In genomic region chr12:49019435-49020317, GRCh38 we compare ENCODE assay signal across 8 cellular contexts. TPM values are rescaled to one million over a fixed set of nuclear protein-coding genes. Genes with fewer than 3 reads are reported as not detected.
DNase-seq lines count a peak whose midpoint lies in the region; ATAC-seq and TF ChIP-seq lines count a peak whose summit lies in the region.
"Had no signal": no experiment of that assay in that cellular context is flagged by ENCODE, and none has a peak within 500 bp of the region (broad histone marks: within the 10 kb centered on the region; RNA-seq: fewer than 3 reads in every experiment).

No MANE protein-coding gene starts in this region.

- H3K9me3 Mint-ChIP-seq in activated B cell treated with CpG ODN at 0.5 μM for 24 hours (no peaks in the 10 kb centered on the region), endothelial cell (ENCODE audit: unreplicated experiment) (no peaks in the 10 kb centered on the region)

- peak overlapping the region; percentile 98 for H3K27ac Mint-ChIP-seq in activated B cell treated with CpG ODN at 0.5 μM for 24 hours
- H3K27ac Mint-ChIP-seq in endothelial cell (ENCODE audit: unreplicated experiment), result peak overlapping the region; percentile 91

- H3K27me3 Mint-ChIP-seq in activated B cell treated with CpG ODN at 0.5 μM for 24 hours (no peaks in the 10 kb centered on the region), endothelial cell (ENCODE audit: unreplicated experiment) (peaks cover 13% of the 10 kb centered on the region)

- H3K9me3 ChIP-seq in osteoblast (ENCODE audit: low read depth, low read length), result no peaks in the 10 kb centered on the region

- H3K36me3 Mint-ChIP-seq in activated B cell treated with CpG ODN at 0.5 μM for 24 hours (ENCODE audit: low read depth) (peaks cover 53% of the 10 kb centered on the region), endothelial cell (ENCODE audit: low read depth, unreplicated experiment) (peaks cover 25% of the 10 kb centered on the region)

- peak overlapping the region; percentile 93 for H3K4me3 Mint-ChIP-seq in activated B cell treated with CpG ODN at 0.5 μM for 24 hours
- H3K4me3 Mint-ChIP-seq in endothelial cell (ENCODE audit: unreplicated experiment), result peak overlapping the region; percentile 82

- no peaks in the 10 kb centered on the region for H3K27me3 ChIP-seq in osteoblast (ENCODE audit: insufficient read depth, low read length)

- CTCF ChIA-PET in activated B cell treated with CpG ODN at 0.5 μM for 24 hours (lab: Charles Lee), result interaction anchor here (1.2 to 2.2 kb wide), 6 partner anchors 22 to 166 kb away, joined by 3 to 21 read pairs (median 6); partner anchors contain the start of genes ARF3, DDN and FKBP11

- peak overlapping the region; percentile 97 for H3K27ac ChIP-seq in osteoblast (ENCODE audit: low read depth, low read length)

- intact Hi-C loops in activated B cell treated with CpG ODN at 0.5 μM for 24 hours (cut with micrococcal nuclease), result loop anchor here (2.0 to 5.0 kb wide), 2 partner anchors 42 to 51 kb away; partner anchors contain the start of gene WNT1

- peak overlapping the region; percentile 85 for H3K4me2 ChIP-seq in osteoblast (ENCODE audit: insufficient read depth, low read length)

- peaks cover 35% of the 10 kb centered on the region for H3K36me3 ChIP-seq in osteoblast (ENCODE audit: insufficient read depth, low read length)

- ATAC-seq in activated B cell treated with CpG ODN at 0.5 μM for 24 hours (ENCODE audit: low read depth), result no peak
- ATAC-seq in HG02973 (IDR thresholded peaks at IDR 0.05; ENCODE audit: unreplicated experiment), result no peak

- H2AFZ ChIP-seq in osteoblast (ENCODE audit: low read length), result no peak overlapping the region

- peaks cover 35% of the 10 kb centered on the region for H3K79me2 ChIP-seq in osteoblast (ENCODE audit: insufficient read depth, low read length)

- H3K4me1 Mint-ChIP-seq in activated B cell treated with CpG ODN at 0.5 μM for 24 hours (peaks cover 31% of the 10 kb centered on the region), endothelial cell (ENCODE audit: unreplicated experiment) (peaks cover 20% of the 10 kb centered on the region)

- no peak for TF ChIP-seq CTCF in activated B cell treated with CpG ODN at 0.5 μM for 24 hours (IDR thresholded peaks at IDR 0.05)
- peak; percentile 22 for TF ChIP-seq CTCF in endothelial cell (IDR thresholded peaks at IDR 0.05; ENCODE audit: unreplicated experiment)
- peak; percentile 31 for TF ChIP-seq CTCF in osteoblast (IDR thresholded peaks at IDR 0.05; ENCODE audit: extremely low read depth, low read depth, low read length)

- no peaks in the 10 kb centered on the region for H4K20me1 ChIP-seq in osteoblast (ENCODE audit: insufficient read depth, low read length)

- no peak overlapping the region for H3K4me3 ChIP-seq in osteoblast (ENCODE audit: insufficient read depth, low read length)

- POLR2A ChIA-PET in activated B cell treated with CpG ODN at 0.5 μM for 24 hours (lab: Charles Lee), result interaction anchor here (0.5 to 2.1 kb wide), 21 partner anchors 8 to 733 kb away, joined by 3 to 13 read pairs (median 5); partner anchors contain the start of genes DDN, RHEBL1 and TUBA1B

- DNase-seq in GM03348 (ENCODE audit: low spot score), result peak; percentile 67
- peak; percentile 59 for DNase-seq in LoVo (ENCODE audit: low spot score)
- no peak for DNase-seq in activated B cell treated with CpG ODN at 0.5 μM for 24 hours
- peak; percentile 52 for DNase-seq in endothelial cell (ENCODE audit: low spot score)
- peak; percentile 90 for DNase-seq in osteoblast (ENCODE audit: insufficient read length, low spot score, missing footprints)
- no peak for DNase-seq in middle frontal gyrus (ENCODE audit: extremely low spot score, low spot score)

- peaks cover 18% of the 10 kb centered on the region for H3K4me1 ChIP-seq in osteoblast (ENCODE audit: insufficient read depth, low read length)

RNA-seq across cellular contexts. Expression of gene PRKAG1, which starts 1.1 kb away (rescaled TPM):
- total RNA-seq in activated B cell treated with CpG ODN at 0.5 μM for 24 hours (55.3 and 70.5 TPM in 2 replicates), endothelial cell (ENCODE audit: unreplicated experiment) (24.0 TPM), osteoblast (81.3 and 89.0 TPM in 2 replicates)

RNA-seq across cellular contexts. Expression of gene DDN, which starts 20.5 kb away (rescaled TPM):
- 0.20 and 0.44 TPM in 2 replicates for total RNA-seq in activated B cell treated with CpG ODN at 0.5 μM for 24 hours
- total RNA-seq in endothelial cell (ENCODE audit: unreplicated experiment), result 0.10 TPM
- total RNA-seq in osteoblast, result under 0.01 and 0.29 TPM in 2 replicates

RNA-seq across cellular contexts. Expression of gene KMT2D, which starts 40.9 kb away (rescaled TPM):
- total RNA-seq in activated B cell treated with CpG ODN at 0.5 μM for 24 hours (127 and 136 TPM in 2 replicates), endothelial cell (ENCODE audit: unreplicated experiment) (135 TPM), osteoblast (24.6 and 28.6 TPM in 2 replicates)

RNA-seq across cellular contexts. Expression of gene WNT1, which starts 41.6 kb away (rescaled TPM):
- total RNA-seq in activated B cell treated with CpG ODN at 0.5 μM for 24 hours (not detected in 2 replicates), endothelial cell (ENCODE audit: unreplicated experiment) (not detected), osteoblast (not detected in 2 replicates)
- total RNA-seq: aorta had no signal

RNA-seq across cellular contexts. Expression of gene WNT10B, which starts 48.1 kb away (rescaled TPM):
- total RNA-seq in activated B cell treated with CpG ODN at 0.5 μM for 24 hours, result 0.22 TPM in 1 of 2 replicates, not detected in the other
- 0.33 TPM for total RNA-seq in endothelial cell (ENCODE audit: unreplicated experiment)
- total RNA-seq in osteoblast, result 0.29 and 0.36 TPM in 2 replicates

Comparison
In these comparisons a context has a peak if more than half of its experiments do, and no peak if none do; other contexts are left out.
1. DNase-seq: peak in GM03348 (single experiment), LoVo (single experiment), endothelial cell (single experiment) and osteoblast (single experiment); none in activated B cell treated with CpG ODN at 0.5 μM for 24 hours (single experiment) and middle frontal gyrus (single experiment).